In genomic region chr17:3892095-3892998, GRCh38 we compare ENCODE assay signal across 8 cellular contexts. TPM values are rescaled to one million over a fixed set of nuclear protein-coding genes. Genes with fewer than 3 reads are reported as not detected.
DNase-seq lines count a peak whose midpoint lies in the region; ATAC-seq, FAIRE-seq and TF ChIP-seq lines count a peak whose summit lies in the region.

No MANE protein-coding gene starts in this region.

- H3K4me1 ChIP-seq in H1 (replicated peaks in 1 of 4; ENCODE audit: control insufficient read depth in 3 of 4, insufficient read depth in 4 of 4, low read length in 3 of 4) (peaks cover 6 to 34% (median 24%) of the 10 kb centered on the region in 4 experiments), mesodermal cell (ENCODE audit: control insufficient read depth, insufficient read depth, low read length, poor library complexity, severe bottlenecking) (peaks cover 43% of the 10 kb centered on the region)

- H2BK15ac ChIP-seq in H1 (ENCODE audit: low read length) = peak overlapping the region; percentile 99; the same call in 1 of the 2 replicates

- H3K9me3 Mint-ChIP-seq in activated CD8-positive, alpha-beta memory T cell treated with anti-CD3 and anti-CD28 coated beads, Interleukin-2, amount 10 ng/mL, durations not matched to agents 7 days and 5 days (ENCODE audit: low read depth) = no peaks in the 10 kb centered on the region

- H3K27me3 ChIP-seq in H1 (replicated peaks in 1 of 4; ENCODE audit: control insufficient read depth in 3 of 4, extremely low read depth in 1 of 4, insufficient read depth in 3 of 4, low read length in 3 of 4) = peaks cover 0 to 6% (median 1%) of the 10 kb centered on the region in 4 experiments; a peak in 3 of 7 replicates

- H3K9ac ChIP-seq in H1 (replicated peaks in 1 of 4; ENCODE audit: extremely low read depth in 1 of 4, low read depth in 3 of 4, low read length in 3 of 4) = peak overlapping the region in 3 of 4 experiments; percentile 42 to 64 (median 52); a peak in 4 of 7 replicates

- H2BK20ac ChIP-seq in H1 (ENCODE audit: low read length) = no peak overlapping the region; the same call in 1 of the 2 replicates

- H2BK12ac ChIP-seq in H1 (ENCODE audit: low read depth, low read length) = peak overlapping the region; percentile 95; the same call in 1 of the 2 replicates

- H3K23me2 ChIP-seq in H1 (ENCODE audit: low read depth, low read length) = peaks cover 15% of the 10 kb centered on the region; the same call in 1 of the 2 replicates

- peaks cover 4% of the 10 kb centered on the region; the same call in 1 of the 2 replicates for H3K79me1 ChIP-seq in H1 (ENCODE audit: low read depth, low read length)

- H3K4me3 Mint-ChIP-seq in activated CD8-positive, alpha-beta memory T cell treated with anti-CD3 and anti-CD28 coated beads, Interleukin-2, amount 10 ng/mL, durations not matched to agents 7 days and 5 days = peak overlapping the region; percentile 73

- H3K14ac ChIP-seq in H1 (ENCODE audit: insufficient read length) = no peak overlapping the region

- no peak overlapping the region for H3K27ac Mint-ChIP-seq in activated CD8-positive, alpha-beta memory T cell treated with anti-CD3 and anti-CD28 coated beads, Interleukin-2, amount 10 ng/mL, durations not matched to agents 7 days and 5 days

- 1% methylated on average over 22 of the region's 96 CpGs; no CpG with 5 or more reads in 1 of the 2 experiments for WGBS in H1 (ENCODE audit: extremely low coverage in 1 of 2, insufficient coverage in 1 of 2, insufficient read length in 1 of 2, insufficient replicate concordance in 2 of 2, low coverage in 1 of 2, low lambda C conversion rate in 2 of 2, missing lambda C conversion rate in 1 of 2), 2 experiments
- 0 to 1% methylated on average over 58 to 63 of the region's 96 CpGs for WGBS in mesodermal cell (ENCODE audit: insufficient coverage in 2 of 2), 2 experiments

- no peak for TF ChIP-seq EP300 in H1 (IDR thresholded peaks at IDR 0.05; ENCODE audit: borderline replicate concordance in 1 of 2, low read depth in 2 of 2, low read length in 2 of 2)

- H4K5ac ChIP-seq in H1 (ENCODE audit: insufficient read length, low read depth, low read length) = no peak overlapping the region

- H3K27ac ChIP-seq in H1 (ENCODE audit: low read depth, low read length) (no peak overlapping the region), mesodermal cell (ENCODE audit: low read depth, low read length, severe bottlenecking) (no peak overlapping the region)

- TF ChIP-seq CTCF in H1 (IDR thresholded peaks at IDR 0.05; ENCODE audit: control extremely low read depth in 1 of 3, insufficient read depth in 1 of 3, low read depth in 1 of 3, low read length in 3 of 3) = no peak

- no peak for TF ChIP-seq POLR2A in H1 (IDR thresholded peaks at IDR 0.05; ENCODE audit: control extremely low read depth in 1 of 2, low read depth in 2 of 2, low read length in 2 of 2)

- H3K56ac ChIP-seq in H1 (replicated peaks; ENCODE audit: insufficient read length, low read depth, low read length) = peak overlapping the region; percentile 14

- peaks cover 25% of the 10 kb centered on the region for H3K4me1 Mint-ChIP-seq in activated CD8-positive, alpha-beta memory T cell treated with anti-CD3 and anti-CD28 coated beads, Interleukin-2, amount 10 ng/mL, durations not matched to agents 7 days and 5 days

- H2AFZ ChIP-seq in H1 (ENCODE audit: low read length) = no peak overlapping the region

- TF ChIP-seq RAD21 in H1 (IDR thresholded peaks at IDR 0.05 in 1 of 2, conservative IDR thresholded peaks at IDR 0.05 in 1 of 2; ENCODE audit: low read depth in 2 of 2, low read length in 2 of 2) = no peak; a peak in 1 of 4 replicates

- peaks cover 7% of the 10 kb centered on the region for H3K27me3 Mint-ChIP-seq in activated CD8-positive, alpha-beta memory T cell treated with anti-CD3 and anti-CD28 coated beads, Interleukin-2, amount 10 ng/mL, durations not matched to agents 7 days and 5 days

- CTCF ChIA-PET in activated CD8-positive, alpha-beta memory T cell treated with anti-CD3 and anti-CD28 coated beads, Interleukin-2, amount 10 ng/mL, durations not matched to agents 7 days and 5 days (lab: Charles Lee) = interaction anchor here (1.4 to 4.3 kb wide), 3 partner anchors 22 to 47 kb away, joined by 4 to 15 read pairs (median 5); no protein-coding TSS in a partner anchor
- CTCF ChIA-PET in H1 (lab: Charles Lee; ENCODE audit: partially characterized antibody) = interaction anchor here (1.2 to 3.8 kb wide), 4 partner anchors 9 to 48 kb away, joined by 4 to 17 read pairs (median 8); partner anchors contain the start of gene NCBP3

- H3K36me3 ChIP-seq in H1 (ENCODE audit: control insufficient read depth in 2 of 4, insufficient read depth in 4 of 4, low read length in 3 of 4) = no peaks in the 10 kb centered on the region
- no peaks in the 10 kb centered on the region for H3K36me3 ChIP-seq in mesodermal cell (ENCODE audit: control insufficient read depth, insufficient read depth, low read length)

- no peak overlapping the region for H4K8ac ChIP-seq in H1 (ENCODE audit: extremely low read depth, insufficient read depth, low read length)

- H3K36me3 Mint-ChIP-seq in activated CD8-positive, alpha-beta memory T cell treated with anti-CD3 and anti-CD28 coated beads, Interleukin-2, amount 10 ng/mL, durations not matched to agents 7 days and 5 days = no peaks in the 10 kb centered on the region

- H3K9me3 ChIP-seq in H1 (ENCODE audit: insufficient read depth in 2 of 2, low read depth in 1 of 2, low read length in 1 of 2) = no peaks in the 10 kb centered on the region
- no peaks in the 10 kb centered on the region for H3K9me3 ChIP-seq in mesodermal cell (ENCODE audit: control insufficient read depth, low read length)

- H3K4ac ChIP-seq in H1 (replicated peaks; ENCODE audit: insufficient read length, low read depth, low read length) = no peak overlapping the region

- peak overlapping the region; percentile 58; the same call in 1 of the 2 replicates for H3K4me3 ChIP-seq in GM08714 (ENCODE audit: low read length)
- peak overlapping the region; percentile 52 to 82 (median 63) for H3K4me3 ChIP-seq in H1 (ENCODE audit: extremely low read depth in 1 of 4, insufficient read depth in 2 of 4, low read depth in 3 of 4, low read length in 4 of 4)
- peak overlapping the region; percentile 58 for H3K4me3 ChIP-seq in mesodermal cell (ENCODE audit: extremely low read depth, insufficient read depth, low read length, poor library complexity, severe bottlenecking)

- no peaks in the 10 kb centered on the region; a peak in 1 of 4 replicates for H3K79me2 ChIP-seq in H1 (ENCODE audit: control insufficient read depth in 1 of 2, insufficient read depth in 2 of 2, low read length in 2 of 2)

- POLR2A ChIA-PET in H1 (lab: Charles Lee; ENCODE audit: partially characterized antibody) = interaction anchor here (0.6 to 3.5 kb wide), 5 partner anchors 11 to 204 kb away, joined by 3 to 22 read pairs (median 3); no protein-coding TSS in a partner anchor

- no peak overlapping the region for H3K23ac ChIP-seq in H1 (ENCODE audit: insufficient read length)

- H4K20me1 ChIP-seq in H1 (replicated peaks in 1 of 2; ENCODE audit: control insufficient read depth in 1 of 2, insufficient read depth in 2 of 2, low read length in 2 of 2) = peaks cover 3 to 8% of the 10 kb centered on the region in 2 experiments

- DNase-seq in NCI-H748 treated with DMSO at 0.1 percent for 48 hours (lab: John Stamatoyannopoulos, UW) = peak; percentile 71
- DNase-seq in activated CD8-positive, alpha-beta memory T cell treated with anti-CD3 and anti-CD28 coated beads, Interleukin-2, amount 10 ng/mL, durations not matched to agents 7 days and 5 days = peak; percentile 81
- DNase-seq in H1 (ENCODE audit: low read depth in 1 of 2, low spot score in 2 of 2) = peak in 1 of 2 experiments; percentile 77
- peak; percentile 41 to 44 for DNase-seq in stimulated activated CD8-positive, alpha-beta memory T cell treated with anti-CD3 and anti-CD28 coated beads, Interleukin-15, amount 100 ng/mL, for 48 hours (ENCODE audit: low read depth in 2 of 2)
- DNase-seq in NCI-H2107 treated with DMSO at 0.1 percent for 48 hours (lab: John Stamatoyannopoulos, UW; ENCODE audit: unreplicated experiment) = no peak

- H3K18ac ChIP-seq in H1 (ENCODE audit: extremely low read depth, low read length) = peak overlapping the region; percentile 83

- H4K91ac ChIP-seq in H1 (replicated peaks; ENCODE audit: insufficient read length, low read length) = peak overlapping the region; percentile 44

- no peak overlapping the region for H2AK5ac ChIP-seq in H1 (ENCODE audit: low read depth, low read length)

- H3K4me2 ChIP-seq in H1 (ENCODE audit: insufficient read depth in 1 of 2, low read depth in 2 of 2, low read length in 2 of 2) = peak overlapping the region; percentile 77 to 90

- no peak for FAIRE-seq in H1 (lab: Jason Lieb, UNC)

- no peak overlapping the region for H2BK120ac ChIP-seq in H1 (replicated peaks; ENCODE audit: low read depth, low read length)

- H2BK5ac ChIP-seq in H1 (ENCODE audit: low read depth, low read length) = peak overlapping the region; percentile 81; the same call in 1 of the 2 replicates

- peak; percentile 17 for ATAC-seq in HG02759 (IDR thresholded peaks at IDR 0.05; ENCODE audit: unreplicated experiment)
- ATAC-seq in activated CD8-positive, alpha-beta memory T cell treated with anti-CD3 and anti-CD28 coated beads, Interleukin-2, amount 10 ng/mL, durations not matched to agents 7 days and 5 days = peak; percentile 30

RNA-seq across cellular contexts. Expression of gene CAMKK1, which starts 0.5 kb away (rescaled TPM):
- 1 to 10 TPM; 1.8 TPM for total RNA-seq in activated CD8-positive, alpha-beta memory T cell treated with anti-CD3 and anti-CD28 coated beads, Interleukin-2, amount 10 ng/mL, durations not matched to agents 7 days and 5 days
- total RNA-seq in H1 (2021; fragmentation: NEBNext Ultra II Directional; extraction: Animal tissue kit (Norgen Biotek cat#: 25700)) = 7.6 and 8.5 TPM in 2 replicates
- 7.1 and 10.4 TPM in 2 replicates for polyA plus RNA-seq in H1 (2011; rRNA removed)
- 10.4 TPM for polyA plus RNA-seq in H1 (2011; cell fraction: cytosol; rRNA removed)
- polyA plus RNA-seq in H1 (2011; cell fraction: nucleus; rRNA removed) = 19.7 TPM
- polyA plus RNA-seq in H1 (2012, experiment 1 of 2) = 7.4 to 9.0 TPM (median 8.4 TPM) in 4 replicates
- 5.3 TPM for polyA plus RNA-seq in H1 (2012, experiment 2 of 2)
- 5.0 TPM for polyA plus RNA-seq in H1 (2013, experiment 1 of 2)
- 4.8 TPM for polyA plus RNA-seq in H1 (2013, experiment 2 of 2)
- 7.3 and 9.5 TPM in 2 replicates for polyA minus RNA-seq in H1 (2011; rRNA and poly(A)+ RNA removed)
- 5.0 TPM for polyA minus RNA-seq in H1 (2011; cell fraction: cytosol; rRNA and poly(A)+ RNA removed)
- 7.9 TPM for polyA minus RNA-seq in H1 (2011; cell fraction: nucleus; rRNA and poly(A)+ RNA removed)
- 3.3 TPM for polyA plus RNA-seq in mesodermal cell (2013, experiment 1 of 2)
- polyA plus RNA-seq in mesodermal cell (2013, experiment 2 of 2) = 2.5 TPM

RNA-seq across cellular contexts. Expression of gene P2RX1, which starts 23.9 kb away (rescaled TPM):
- under 1 TPM; 0.58 to 0.61 TPM for total RNA-seq in activated CD8-positive, alpha-beta memory T cell treated with anti-CD3 and anti-CD28 coated beads, Interleukin-2, amount 10 ng/mL, durations not matched to agents 7 days and 5 days
- 0.19 and 0.45 TPM in 2 replicates for total RNA-seq in H1 (2021; fragmentation: NEBNext Ultra II Directional; extraction: Animal tissue kit (Norgen Biotek cat#: 25700))
- polyA plus RNA-seq in H1 (2011; rRNA removed) = 1.1 and 1.6 TPM in 2 replicates
- 1.2 TPM for polyA plus RNA-seq in H1 (2011; cell fraction: cytosol; rRNA removed)
- polyA plus RNA-seq in H1 (2011; cell fraction: nucleus; rRNA removed) = 4.8 TPM
- 0.48 to 1.1 TPM (median 0.83 TPM) in 4 replicates for polyA plus RNA-seq in H1 (2012, experiment 1 of 2)
- 0.29 TPM for polyA plus RNA-seq in H1 (2012, experiment 2 of 2)
- 0.83 TPM for polyA plus RNA-seq in H1 (2013, experiment 1 of 2)
- polyA plus RNA-seq in H1 (2013, experiment 2 of 2) = 0.64 TPM
- 0.51 and 1.0 TPM in 2 replicates for polyA minus RNA-seq in H1 (2011; rRNA and poly(A)+ RNA removed)
- 0.66 TPM for polyA minus RNA-seq in H1 (2011; cell fraction: cytosol; rRNA and poly(A)+ RNA removed)
- polyA minus RNA-seq in H1 (2011; cell fraction: nucleus; rRNA and poly(A)+ RNA removed) = 1.1 TPM
- 0.15 TPM for polyA plus RNA-seq in mesodermal cell (2013, experiment 1 of 2)
- polyA plus RNA-seq in mesodermal cell (2013, experiment 2 of 2) = 0.20 TPM

RNA-seq across cellular contexts. Expression of gene NCBP3, which starts 46.3 kb away (rescaled TPM):
- total RNA-seq in activated CD8-positive, alpha-beta memory T cell treated with anti-CD3 and anti-CD28 coated beads, Interleukin-2, amount 10 ng/mL, durations not matched to agents 7 days and 5 days = 10 to 100 TPM; 46.3 to 48.7 TPM
- total RNA-seq in H1 (2021; fragmentation: NEBNext Ultra II Directional; extraction: Animal tissue kit (Norgen Biotek cat#: 25700)) = 46.1 and 47.9 TPM in 2 replicates
- 16.5 and 19.6 TPM in 2 replicates for polyA plus RNA-seq in H1 (2011; rRNA removed)
- 32.0 TPM for polyA plus RNA-seq in H1 (2011; cell fraction: cytosol; rRNA removed)
- 22.5 TPM for polyA plus RNA-seq in H1 (2011; cell fraction: nucleus; rRNA removed)
- polyA plus RNA-seq in H1 (2012, experiment 1 of 2) = 30.6 to 59.0 TPM (median 33.4 TPM) in 4 replicates
- polyA plus RNA-seq in H1 (2012, experiment 2 of 2) = 4.8 TPM
- polyA plus RNA-seq in H1 (2013, experiment 1 of 2) = 35.0 TPM
- polyA plus RNA-seq in H1 (2013, experiment 2 of 2) = 30.6 TPM
- 17.6 and 18.9 TPM in 2 replicates for polyA minus RNA-seq in H1 (2011; rRNA and poly(A)+ RNA removed)
- 8.6 TPM for polyA minus RNA-seq in H1 (2011; cell fraction: cytosol; rRNA and poly(A)+ RNA removed)
- 30.1 TPM for polyA minus RNA-seq in H1 (2011; cell fraction: nucleus; rRNA and poly(A)+ RNA removed)
- polyA plus RNA-seq in mesodermal cell (2013, experiment 1 of 2) = 47.0 TPM
- polyA plus RNA-seq in mesodermal cell (2013, experiment 2 of 2) = 44.5 TPM
